In genomic region chr19:39995794-39996193, GRCh38 we compare ENCODE assay signal across 9 cellular contexts. TPM values are rescaled to one million over a fixed set of nuclear protein-coding genes. Genes with fewer than 3 reads are reported as not detected.
DNase-seq lines count a peak whose midpoint lies in the region; ATAC-seq and TF ChIP-seq lines count a peak whose summit lies in the region.
"Had no signal": no experiment of that assay in that cellular context is flagged by ENCODE, and none has a peak within 500 bp of the region (broad histone marks: within the 10 kb centered on the region; RNA-seq: fewer than 3 reads in every experiment).

No MANE protein-coding gene starts in this region.

- WGBS in hepatocyte (ENCODE audit: low lambda C conversion rate, missing lambda C conversion rate), result 81% methylated on average over 1 of the region's 1 CpG

- H3K36me3 Mint-ChIP-seq in activated naive CD4-positive, alpha-beta T cell treated with anti-CD3 and anti-CD28 coated beads for 36 hours (ENCODE audit: low read depth), result peaks cover 32% of the 10 kb centered on the region
- H3K36me3 Mint-ChIP-seq in WTC11, result peaks cover 21% of the 10 kb centered on the region

- DNase-seq in activated naive CD4-positive, alpha-beta T cell treated with anti-CD3 and anti-CD28 coated beads for 36 hours, result no peak
- DNase-seq in activated naive CD4-positive, alpha-beta T cell (lab: John Stamatoyannopoulos, UW), result no peak
- no peak for DNase-seq in WTC11 (ENCODE audit: low spot score)
- DNase-seq in hepatocyte (ENCODE audit: low spot score), result no peak
- DNase-seq in stimulated activated naive CD8-positive, alpha-beta T cell treated with anti-CD3 and anti-CD28 coated beads, Interleukin-15, amount 100 ng/mL, for 72 hours, result no peak
- no peak for DNase-seq in NOMO-1 (lab: John Stamatoyannopoulos, UW; ENCODE audit: unreplicated experiment in 2 of 2)
- DNase-seq in NCI-H146 treated with DMSO at 0.1 percent for 48 hours (lab: John Stamatoyannopoulos, UW; ENCODE audit: unreplicated experiment), result no peak
- DNase-seq in stimulated activated CD4-positive, alpha-beta T cell treated with anti-CD3 and anti-CD28 coated beads, Interleukin-4, amount 100 ng/mL, for 1 hour, result no peak
- DNase-seq: KG1 had no signal

- H3K9me3 ChIP-seq in hepatocyte (ENCODE audit: low read depth), result no peaks in the 10 kb centered on the region

- no peak for TF ChIP-seq CTCF in WTC11 (IDR thresholded peaks at IDR 0.05)
- TF ChIP-seq CTCF in hepatocyte (IDR thresholded peaks at IDR 0.05; ENCODE audit: poor library complexity), result no peak

- no peak overlapping the region for H3K27ac ChIP-seq in hepatocyte

- peaks cover 20% of the 10 kb centered on the region for H3K9me3 Mint-ChIP-seq in activated naive CD4-positive, alpha-beta T cell treated with anti-CD3 and anti-CD28 coated beads for 36 hours
- peaks cover 25% of the 10 kb centered on the region for H3K9me3 Mint-ChIP-seq in WTC11
- peaks cover 13 to 24% of the 10 kb centered on the region in 2 donors for H3K9me3 Mint-ChIP-seq in stimulated activated naive CD8-positive, alpha-beta T cell treated with anti-CD3 and anti-CD28 coated beads, Interleukin-15, amount 100 ng/mL, for 72 hours

- H3K4me3 ChIP-seq in hepatocyte, result peak overlapping the region; percentile 67

- H3K4me2 ChIP-seq in hepatocyte, result peak overlapping the region; percentile 83

- peaks cover 37% of the 10 kb centered on the region for H3K79me2 ChIP-seq in hepatocyte

- peak overlapping the region; percentile 93 for H3K4me3 Mint-ChIP-seq in activated naive CD4-positive, alpha-beta T cell treated with anti-CD3 and anti-CD28 coated beads for 36 hours
- H3K4me3 Mint-ChIP-seq in WTC11, result peak overlapping the region; percentile 99
- H3K4me3 Mint-ChIP-seq in stimulated activated naive CD8-positive, alpha-beta T cell treated with anti-CD3 and anti-CD28 coated beads, Interleukin-15, amount 100 ng/mL, for 72 hours, result peak overlapping the region; percentile 66 to 96

- no peak for ATAC-seq in WTC11
- no peak for ATAC-seq in stimulated activated naive CD8-positive, alpha-beta T cell treated with anti-CD3 and anti-CD28 coated beads, Interleukin-15, amount 100 ng/mL, for 72 hours

- CTCF ChIA-PET in activated naive CD4-positive, alpha-beta T cell treated with anti-CD3 and anti-CD28 coated beads for 36 hours (lab: Charles Lee), result interaction anchor here (1.5 kb wide), 1 partner anchor 25 kb away, joined by 7 read pairs; the partner anchor contains the start of gene PSMC4
- CTCF ChIA-PET in WTC11 (lab: Charles Lee), result no interaction called here

- peaks cover 8% of the 10 kb centered on the region for H3K4me1 ChIP-seq in hepatocyte (ENCODE audit: insufficient read depth)

- no peaks in the 10 kb centered on the region for H3K36me3 ChIP-seq in hepatocyte (replicated peaks; ENCODE audit: insufficient read depth, low read depth)

- H2AFZ ChIP-seq in hepatocyte, result peak overlapping the region; percentile 98

- peaks cover 47% of the 10 kb centered on the region for H3K4me1 Mint-ChIP-seq in activated naive CD4-positive, alpha-beta T cell treated with anti-CD3 and anti-CD28 coated beads for 36 hours (ENCODE audit: low read depth)
- H3K4me1 Mint-ChIP-seq in WTC11, result peaks cover 14% of the 10 kb centered on the region
- H3K4me1 Mint-ChIP-seq in stimulated activated naive CD8-positive, alpha-beta T cell treated with anti-CD3 and anti-CD28 coated beads, Interleukin-15, amount 100 ng/mL, for 72 hours, result peaks cover 52% of the 10 kb centered on the region

- no peaks in the 10 kb centered on the region for H4K20me1 ChIP-seq in hepatocyte (ENCODE audit: insufficient read depth, poor library complexity, severe bottlenecking)

- no peaks in the 10 kb centered on the region for H3K27me3 Mint-ChIP-seq in activated naive CD4-positive, alpha-beta T cell treated with anti-CD3 and anti-CD28 coated beads for 36 hours (ENCODE audit: low read depth)
- no peaks in the 10 kb centered on the region for H3K27me3 Mint-ChIP-seq in WTC11 (ENCODE audit: low read depth)
- no peaks in the 10 kb centered on the region for H3K27me3 Mint-ChIP-seq in stimulated activated naive CD8-positive, alpha-beta T cell treated with anti-CD3 and anti-CD28 coated beads, Interleukin-15, amount 100 ng/mL, for 72 hours

- H3K9me2 ChIP-seq in hepatocyte (replicated peaks; ENCODE audit: insufficient read depth), result no peaks in the 10 kb centered on the region

- POLR2A ChIA-PET in WTC11 (lab: Charles Lee), result interaction anchor here (1.7 kb wide), 1 partner anchor 25 kb away, joined by 5 read pairs; the partner anchor contains the start of gene PSMC4

- no peaks in the 10 kb centered on the region for H3K27me3 ChIP-seq in hepatocyte

- peak overlapping the region; percentile 60 for H3K27ac Mint-ChIP-seq in activated naive CD4-positive, alpha-beta T cell treated with anti-CD3 and anti-CD28 coated beads for 36 hours
- no peak overlapping the region for H3K27ac Mint-ChIP-seq in WTC11
- H3K27ac Mint-ChIP-seq in stimulated activated naive CD8-positive, alpha-beta T cell treated with anti-CD3 and anti-CD28 coated beads, Interleukin-15, amount 100 ng/mL, for 72 hours, result no peak overlapping the region

- intact Hi-C loops in activated naive CD4-positive, alpha-beta T cell treated with anti-CD3 and anti-CD28 coated beads for 36 hours (cut with micrococcal nuclease), result loop anchor here (1.0 to 10.0 kb wide), 7 partner anchors 55 to 619 kb away; partner anchors contain the start of genes C19orf47, CCNP, PLD3 and SUPT5H

TF ChIP-seq in WTC11, 78 proteins besides CTCF, POLR2A, EP300 and RAD21:
- TF ChIP-seq, protein P1, sequence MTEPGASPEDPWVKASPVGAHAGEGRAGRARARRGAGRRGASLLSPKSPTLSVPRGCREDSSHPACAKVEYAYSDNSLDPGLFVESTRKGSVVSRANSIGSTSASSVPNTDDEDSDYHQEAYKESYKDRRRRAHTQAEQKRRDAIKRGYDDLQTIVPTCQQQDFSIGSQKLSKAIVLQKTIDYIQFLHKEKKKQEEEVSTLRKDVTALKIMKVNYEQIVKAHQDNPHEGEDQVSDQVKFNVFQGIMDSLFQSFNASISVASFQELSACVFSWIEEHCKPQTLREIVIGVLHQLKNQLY (CRISPR knock-in tag; IDR thresholded peaks at IDR 0.05), result no peak

RNA-seq across cellular contexts. Expression of gene ZNF546, which starts 1.1 kb away (rescaled TPM):
- 1 to 10 TPM; 1.6 to 2.3 TPM for total RNA-seq in activated naive CD4-positive, alpha-beta T cell treated with anti-CD3 and anti-CD28 coated beads for 36 hours
- total RNA-seq in WTC11 (2021) (1.1 to 2.1 TPM (median 1.1 TPM) in 3 replicates), hepatocyte (1.6 and 1.8 TPM in 2 replicates)
- polyA plus RNA-seq in hepatocyte, result 1.1 and 1.7 TPM in 2 replicates

RNA-seq across cellular contexts. Expression of gene PSMC4, which starts 24.8 kb away (rescaled TPM):
- total RNA-seq in activated naive CD4-positive, alpha-beta T cell treated with anti-CD3 and anti-CD28 coated beads for 36 hours, result 10 to 100 TPM; 79.7 to 82.1 TPM
- total RNA-seq in WTC11 (2021) (96.7 to 105 TPM (median 97.2 TPM) in 3 replicates), hepatocyte (81.5 and 85.4 TPM in 2 replicates)
- polyA plus RNA-seq in hepatocyte, result 94.7 and 99.3 TPM in 2 replicates
